ENCODE assay signal across 10 cellular contexts in genomic region chr3:13651057-13651400, GRCh38.
DNase-seq lines count a peak whose midpoint lies in the region; ATAC-seq and TF ChIP-seq lines count a peak whose summit lies in the region.
"Had no signal": no experiment of that assay in that cellular context is flagged by ENCODE, and none has a peak within 500 bp of the region (broad histone marks: within the 10 kb centered on the region; RNA-seq: fewer than 3 reads in every experiment).

No MANE protein-coding gene starts in this region.

- no peak overlapping the region for H3K27ac ChIP-seq in PC-9
- H3K27ac ChIP-seq in hepatocyte, result no peak overlapping the region
- H3K27ac ChIP-seq: HL-60, KMS-11 had no signal

- H4K20me1 ChIP-seq in PC-9 (ENCODE audit: insufficient read depth) (no peaks in the 10 kb centered on the region), hepatocyte (ENCODE audit: insufficient read depth, poor library complexity, severe bottlenecking) (no peaks in the 10 kb centered on the region)

- ATAC-seq in left ventricle myocardium superior, result no peak
- no peak for ATAC-seq in Right ventricle myocardium superior (ENCODE audit: poor library complexity)

- POLR2A ChIA-PET in PC-9 (lab: Charles Lee; ENCODE audit: unreplicated experiment), result no interaction called here

- no peaks in the 10 kb centered on the region for H3K27me3 ChIP-seq in PC-9 (ENCODE audit: insufficient read depth, low read depth)
- peaks cover 13% of the 10 kb centered on the region for H3K27me3 ChIP-seq in hepatocyte

- no peak overlapping the region for H2AFZ ChIP-seq in PC-9
- H2AFZ ChIP-seq in hepatocyte, result no peak overlapping the region

- H3K4me2 ChIP-seq in PC-9 (peak overlapping the region; percentile 79), hepatocyte (peak overlapping the region; percentile 67)

- CTCF ChIA-PET in PC-9 (lab: Charles Lee), result interaction anchor here (0.5 to 1.0 kb wide), 2 partner anchors 154 kb away, joined by 4 read pairs; no protein-coding TSS in a partner anchor

- 91% methylated on average over 9 of the region's 9 CpGs for WGBS in hepatocyte (ENCODE audit: low lambda C conversion rate, missing lambda C conversion rate)

- intact Hi-C loops in left ventricle myocardium superior (cut with micrococcal nuclease), result no loop called here
- intact Hi-C loops in Right ventricle myocardium superior (cut with DNase I), result no loop called here
- intact Hi-C loops in PC-9 (cut with micrococcal nuclease; ENCODE audit: unreplicated experiment), result loop anchor here (10.0 kb wide), 1 partner anchor 366 kb away; no protein-coding TSS in a partner anchor

- peak; percentile 22 for DNase-seq in left ventricle myocardium superior
- no peak for DNase-seq in Right ventricle myocardium superior
- DNase-seq in PC-9, result no peak
- no peak for DNase-seq in hepatocyte (ENCODE audit: low spot score)
- DNase-seq in NCI-H2081 (lab: John Stamatoyannopoulos, UW), result no peak
- DNase-seq in DMS 273 (lab: John Stamatoyannopoulos, UW; ENCODE audit: unreplicated experiment), result no peak
- no peak for DNase-seq in NCI-H2171 treated with DMSO at 0.1 percent for 48 hours (lab: John Stamatoyannopoulos, UW)
- DNase-seq in DMS79 (lab: John Stamatoyannopoulos, UW), result no peak

- no peaks in the 10 kb centered on the region for H3K9me2 ChIP-seq in PC-9 (ENCODE audit: insufficient read depth)
- H3K9me2 ChIP-seq in hepatocyte (replicated peaks; ENCODE audit: insufficient read depth), result no peaks in the 10 kb centered on the region

- no peak for TF ChIP-seq CTCF in PC-9 (conservative IDR thresholded peaks at IDR 0.05)
- TF ChIP-seq CTCF in hepatocyte (IDR thresholded peaks at IDR 0.05; ENCODE audit: poor library complexity), result no peak

- peaks cover 25% of the 10 kb centered on the region; the same call in 1 of the 2 replicates for H3F3A ChIP-seq in PC-9 (ENCODE audit: insufficient read depth, low read depth)

- H3K9me3 ChIP-seq in PC-9 (ENCODE audit: insufficient read depth, low read depth) (no peaks in the 10 kb centered on the region), hepatocyte (ENCODE audit: low read depth) (no peaks in the 10 kb centered on the region)

- H3K4me1 ChIP-seq in PC-9 (replicated peaks; ENCODE audit: insufficient read depth), result peaks cover 57% of the 10 kb centered on the region
- H3K4me1 ChIP-seq in hepatocyte (ENCODE audit: insufficient read depth), result peaks cover 4% of the 10 kb centered on the region

- H3K79me2 ChIP-seq in PC-9 (ENCODE audit: low read depth) (no peaks in the 10 kb centered on the region), hepatocyte (no peaks in the 10 kb centered on the region)

- H3K4me3 ChIP-seq in PC-9 (no peak overlapping the region), hepatocyte (no peak overlapping the region)

- H3K36me3 ChIP-seq in PC-9 (ENCODE audit: low read depth), result no peaks in the 10 kb centered on the region
- H3K36me3 ChIP-seq in hepatocyte (replicated peaks; ENCODE audit: insufficient read depth, low read depth), result no peaks in the 10 kb centered on the region

- BruUV-seq in PC-9 (replicated peaks; lab: Mats Ljungman, UMichigan), result no TSS peak
